Comparison of ENCODE assay signal across 8 cellular contexts in genomic region chr17:1454541-1454940, GRCh38. TPM values are rescaled to one million over a fixed set of nuclear protein-coding genes. Genes with fewer than 3 reads are reported as not detected.
DNase-seq lines count a peak whose midpoint lies in the region; ATAC-seq, FAIRE-seq and TF ChIP-seq lines count a peak whose summit lies in the region.

No MANE protein-coding gene starts in this region.

- H3K9me3 Mint-ChIP-seq in Calu3 (ENCODE audit: low read depth, unreplicated experiment) = no peaks in the 10 kb centered on the region

- WGBS in pancreas, 2 donors = 55 to 67% methylated on average over 9 of the region's 9 CpGs

- BruUV-seq in Calu3 (replicated peaks; lab: Mats Ljungman, UMichigan) (TSS peak; percentile 44), Panc1 (replicated peaks; lab: Mats Ljungman, UMichigan) (no TSS peak)

- POLR2A ChIA-PET in Panc1 (lab: Charles Lee) = no interaction called here

- in situ Hi-C loops in Panc1 (cut with HindIII; ENCODE audit: low pct_unique_long_range_greater_than_20kb, low sequenced_read_pairs) = no loop called here

- intact Hi-C loops in Calu3 (cut with micrococcal nuclease; ENCODE audit: unreplicated experiment) = loop anchor here (10.0 kb wide), 1 partner anchor 90 kb away; no protein-coding TSS in a partner anchor
- intact Hi-C loops in Panc1 (cut with micrococcal nuclease; ENCODE audit: unreplicated experiment) = loop anchor here (10.0 kb wide), 1 partner anchor 90 kb away; no protein-coding TSS in a partner anchor
- intact Hi-C loops in pancreas (cut with DNase I) = loop anchor here in 1 of 3 donors (5.0 kb wide), 1 partner anchor 53 kb away; no protein-coding TSS in a partner anchor

- peaks cover 48% of the 10 kb centered on the region for H3K36me3 Mint-ChIP-seq in Calu3 (ENCODE audit: insufficient read depth, unreplicated experiment)

- peak overlapping the region; percentile 78 for H3K4me3 Mint-ChIP-seq in Calu3 (ENCODE audit: low read depth, unreplicated experiment)

- H3K4me1 ChIP-seq in Panc1 (ENCODE audit: control insufficient read depth, insufficient read depth, low read length) (peaks cover 16% of the 10 kb centered on the region), pancreas (peaks cover 5 to 22% (median 14%) of the 10 kb centered on the region in 3 donors)

- H3K27ac Mint-ChIP-seq in Calu3 (ENCODE audit: unreplicated experiment) = peak overlapping the region; percentile 42

- H3K27ac ChIP-seq in Panc1 (ENCODE audit: low read length) = peak overlapping the region; percentile 91
- H3K27ac ChIP-seq in pancreas = peak overlapping the region in 2 of 4 donors; percentile 85 to 92

- DNase-seq in Calu3 = no peak
- DNase-seq in Panc1 (ENCODE audit: low read depth, low spot score) = no peak
- no peak for DNase-seq in epithelial cell of proximal tubule (ENCODE audit: low read depth)
- no peak for DNase-seq in pancreas
- no peak for DNase-seq in DMS114 treated with DMSO at 0.1 percent for 48 hours (lab: John Stamatoyannopoulos, UW; ENCODE audit: unreplicated experiment)
- no peak for DNase-seq in NCI-H226
- no peak for DNase-seq in NCI-H510A treated with DMSO at 0.1 percent for 48 hours (lab: John Stamatoyannopoulos, UW)
- no peak for DNase-seq in OCI-M1 (lab: John Stamatoyannopoulos, UW)

- ATAC-seq in Panc1 = no peak
- ATAC-seq in pancreas = no peak

- H3K4me3 ChIP-seq in Panc1 (ENCODE audit: low read depth in 2 of 2, low read length in 2 of 2) (peak overlapping the region; percentile 85 to 90), epithelial cell of proximal tubule (ENCODE audit: low read depth, low read length) (peak overlapping the region; percentile 80), pancreas (peak overlapping the region in 3 of 4 donors; percentile 60 to 100 (median 76))

- H3K4me1 Mint-ChIP-seq in Calu3 (ENCODE audit: low read depth, unreplicated experiment) = peaks cover 2% of the 10 kb centered on the region

- TF ChIP-seq CTCF in Calu3 (IDR thresholded peaks at IDR 0.05; ENCODE audit: unreplicated experiment) (no peak), Panc1 (IDR thresholded peaks at IDR 0.05) (no peak), epithelial cell of proximal tubule (conservative IDR thresholded peaks at IDR 0.05; ENCODE audit: low read depth, low read length) (no peak), pancreas (IDR thresholded peaks at IDR 0.05) (no peak)

- FAIRE-seq in pancreas (lab: Jason Lieb, UNC) = no peak

- no peaks in the 10 kb centered on the region for H3K27me3 Mint-ChIP-seq in Calu3 (ENCODE audit: unreplicated experiment)

- no peaks in the 10 kb centered on the region; the same call in none of the 2 replicates for H3K36me3 ChIP-seq in Panc1 (ENCODE audit: control insufficient read depth, insufficient read depth, low read length)
- no peaks in the 10 kb centered on the region for H3K36me3 ChIP-seq in pancreas

- H3K9me3 ChIP-seq in Panc1 (ENCODE audit: control insufficient read depth, insufficient read depth, low read depth, low read length) = no peaks in the 10 kb centered on the region
- no peaks in the 10 kb centered on the region for H3K9me3 ChIP-seq in pancreas

- H3K27me3 ChIP-seq in Panc1 (ENCODE audit: control insufficient read depth, insufficient read depth, low read length) (no peaks in the 10 kb centered on the region), pancreas (no peaks in the 10 kb centered on the region)

- CTCF ChIA-PET in Calu3 (lab: Charles Lee) = interaction anchor here (1.0 kb wide), 1 partner anchor 89 kb away, joined by 3 read pairs; no protein-coding TSS in a partner anchor
- CTCF ChIA-PET in Panc1 (lab: Charles Lee) = no interaction called here

RNA-seq across cellular contexts. Expression of gene CRK, which starts 1.5 kb away (rescaled TPM):
- total RNA-seq in Calu3 (2022) (38.9 and 40.0 TPM in 2 replicates), Panc1 (2021; ENCODE audit: unreplicated experiment) (67.0 TPM), epithelial cell of proximal tubule (57.1 and 82.8 TPM in 2 replicates), pancreas (10 to 100 TPM; 18.1 to 30.8 (median 20.5) TPM)
- polyA plus RNA-seq in Panc1 (2012; ENCODE audit: insufficient read length) = 46.2 TPM
- 10 to 100 TPM in 1 of 2 donors, 1 to 10 TPM in 1; 9.8 to 15.3 TPM for polyA plus RNA-seq in pancreas

RNA-seq across cellular contexts. Expression of gene MYO1C, which starts 37.9 kb away (rescaled TPM):
- 117 and 134 TPM in 2 replicates for total RNA-seq in Calu3 (2022)
- 251 TPM for total RNA-seq in Panc1 (2021; ENCODE audit: unreplicated experiment)
- polyA plus RNA-seq in Panc1 (2012; ENCODE audit: insufficient read length) = 289 TPM
- 94.7 and 120 TPM in 2 replicates for total RNA-seq in epithelial cell of proximal tubule
- total RNA-seq in pancreas = 100 to 1,000 TPM in 4 of 6 donors, 10 to 100 TPM in 2; 95.1 to 138 (median 105) TPM
- polyA plus RNA-seq in pancreas = 10 to 100 TPM; 57.2 to 69.3 TPM

RNA-seq across cellular contexts. Expression of gene YWHAE, which starts 54.5 kb away (rescaled TPM):
- total RNA-seq in Calu3 (2022) = 466 and 504 TPM in 2 replicates
- total RNA-seq in Panc1 (2021; ENCODE audit: unreplicated experiment) = 537 TPM
- 662 TPM for polyA plus RNA-seq in Panc1 (2012; ENCODE audit: insufficient read length)
- 1,115 and 1,239 TPM in 2 replicates for total RNA-seq in epithelial cell of proximal tubule
- 100 to 1,000 TPM; 138 to 236 (median 192) TPM for total RNA-seq in pancreas
- 100 to 1,000 TPM; 131 to 196 TPM for polyA plus RNA-seq in pancreas
